In genomic region chr14:74571441-74571841, GRCh38 we compare ENCODE assay signal across 9 cellular contexts. TPM values are rescaled to one million over a fixed set of nuclear protein-coding genes. Genes with fewer than 3 reads are reported as not detected.
DNase-seq lines count a peak whose midpoint lies in the region; ATAC-seq and TF ChIP-seq lines count a peak whose summit lies in the region.
"Had no signal": no experiment of that assay in that cellular context is flagged by ENCODE, and none has a peak within 500 bp of the region (broad histone marks: within the 10 kb centered on the region; RNA-seq: fewer than 3 reads in every experiment).

No MANE protein-coding gene starts in this region.

- H3K4me1 ChIP-seq in SJSA1 (replicated peaks) (peaks cover 51% of the 10 kb centered on the region), foreskin keratinocyte (peaks cover 77% of the 10 kb centered on the region), gastrocnemius medialis (peaks cover 4 to 6% of the 10 kb centered on the region in 2 donors)

- H3K27ac ChIP-seq in SJSA1, result peak overlapping the region; percentile 97
- peak overlapping the region; percentile 79 for H3K27ac ChIP-seq in foreskin keratinocyte
- H3K27ac ChIP-seq in gastrocnemius medialis, result peak overlapping the region; percentile 27 to 67 (median 60)

- peak; percentile 1 for TF ChIP-seq CTCF in foreskin keratinocyte (conservative IDR thresholded peaks at IDR 0.05)
- no peak for TF ChIP-seq CTCF in gastrocnemius medialis (IDR thresholded peaks at IDR 0.05 in 4 of 5, conservative IDR thresholded peaks at IDR 0.05 in 1 of 5)

- DNase-seq in Daoy (ENCODE audit: low read depth) (peak; percentile 37), SJSA1 (ENCODE audit: low read depth in 1 of 2, low spot score in 2 of 2) (peak in 1 of 2 experiments; percentile 65), foreskin keratinocyte (peak in 1 of 2 donors; percentile 44), gastrocnemius medialis (no peak), left colon (no peak), HEK293T (ENCODE audit: extremely low spot score) (no peak)
- no peak for DNase-seq in stimulated activated CD4-positive, alpha-beta T cell treated with anti-CD3 and anti-CD28 coated beads, Interleukin-4, amount 100 ng/mL, for 1 hour
- DNase-seq: activated naive CD4-positive, alpha-beta T cell treated with anti-CD3 and anti-CD28 coated beads, Interleukin-2, amount 10 ng/mL, durations not matched to agents 7 days and 5 days had no signal

- intact Hi-C loops in gastrocnemius medialis (cut with DNase I; ENCODE audit: low total_unique reads) (no loop called here), left colon (cut with DNase I, micrococcal nuclease) (no loop called here)

- in situ Hi-C loops in gastrocnemius medialis (cut with MboI; ENCODE audit: low sequenced_read_pairs in 4 of 4), result no loop called here

- H3K9me3 ChIP-seq in SJSA1 (replicated peaks) (no peaks in the 10 kb centered on the region), gastrocnemius medialis (no peaks in the 10 kb centered on the region)

- POLR2A ChIA-PET in HEK293T (lab: Yijun Ruan, JAX), result no interaction called here

- TF ChIP-seq POLR2A in gastrocnemius medialis (IDR thresholded peaks at IDR 0.05), result no peak

- H3K36me3 ChIP-seq in SJSA1, result no peaks in the 10 kb centered on the region
- H3K36me3 ChIP-seq in gastrocnemius medialis, result no peaks in the 10 kb centered on the region

- H3K27me3 ChIP-seq in SJSA1 (replicated peaks) (no peaks in the 10 kb centered on the region), foreskin keratinocyte (no peaks in the 10 kb centered on the region), gastrocnemius medialis (no peaks in the 10 kb centered on the region)

- H3K4me3 ChIP-seq in SJSA1, result peak overlapping the region; percentile 17
- H3K4me3 ChIP-seq in gastrocnemius medialis, result no peak overlapping the region

- CTCF ChIA-PET in HEK293T (lab: Yijun Ruan, JAX), result no interaction called here

- no peak for ATAC-seq in foreskin keratinocyte
- no peak for ATAC-seq in gastrocnemius medialis
- no peak for ATAC-seq in left colon
- no peak for ATAC-seq in GM21367 (IDR thresholded peaks at IDR 0.05; ENCODE audit: unreplicated experiment)

TF ChIP-seq in HEK293T, 16 proteins besides CTCF, POLR2A, EP300 and RAD21:
- TF ChIP-seq SP1 (IDR thresholded peaks at IDR 0.05), result no peak
- no peak for TF ChIP-seq ELF4 (IDR thresholded peaks at IDR 0.05)
- no peak for TF ChIP-seq TARDBP (IDR thresholded peaks at IDR 0.05)
- TF ChIP-seq LEF1 (IDR thresholded peaks at IDR 0.05; ENCODE audit: borderline replicate concordance), result no peak
- no peak for TF ChIP-seq NFRKB (IDR thresholded peaks at IDR 0.05)
- no peak for TF ChIP-seq ARNT (IDR thresholded peaks at IDR 0.05)
- no peak for TF ChIP-seq L3MBTL2 (conservative IDR thresholded peaks at IDR 0.05)
- TF ChIP-seq FOXM1 (IDR thresholded peaks at IDR 0.05; ENCODE audit: borderline replicate concordance), result no peak
- no peak for TF ChIP-seq FOXK2 (IDR thresholded peaks at IDR 0.05)
- TF ChIP-seq BHLHE40 (IDR thresholded peaks at IDR 0.05; ENCODE audit: borderline replicate concordance), result no peak
- TF ChIP-seq ZNF384 (IDR thresholded peaks at IDR 0.05), result no peak
- TF ChIP-seq FOXA1 (IDR thresholded peaks at IDR 0.05), result no peak

RNA-seq across cellular contexts. Expression of gene LTBP2, which starts 40.6 kb away (rescaled TPM):
- total RNA-seq in Daoy (2014; rRNA removed; shearing (Covaris generic)), result 7.6 and 9.6 TPM in 2 replicates
- 1.3 and 2.2 TPM in 2 replicates for total RNA-seq in SJSA1 (2014; rRNA removed; shearing (Covaris generic))
- total RNA-seq in foreskin keratinocyte (78.2 and 131 TPM in 2 replicates), gastrocnemius medialis (10 to 100 TPM; 19.8 to 51.9 (median 28.8) TPM), left colon (1 to 10 TPM; 2.8 to 6.4 TPM)
- 26.5 and 35.0 TPM in 2 replicates for polyA plus RNA-seq in foreskin keratinocyte
